8 cellular contexts compared by ENCODE assay signal in the genomic region with DNA sequence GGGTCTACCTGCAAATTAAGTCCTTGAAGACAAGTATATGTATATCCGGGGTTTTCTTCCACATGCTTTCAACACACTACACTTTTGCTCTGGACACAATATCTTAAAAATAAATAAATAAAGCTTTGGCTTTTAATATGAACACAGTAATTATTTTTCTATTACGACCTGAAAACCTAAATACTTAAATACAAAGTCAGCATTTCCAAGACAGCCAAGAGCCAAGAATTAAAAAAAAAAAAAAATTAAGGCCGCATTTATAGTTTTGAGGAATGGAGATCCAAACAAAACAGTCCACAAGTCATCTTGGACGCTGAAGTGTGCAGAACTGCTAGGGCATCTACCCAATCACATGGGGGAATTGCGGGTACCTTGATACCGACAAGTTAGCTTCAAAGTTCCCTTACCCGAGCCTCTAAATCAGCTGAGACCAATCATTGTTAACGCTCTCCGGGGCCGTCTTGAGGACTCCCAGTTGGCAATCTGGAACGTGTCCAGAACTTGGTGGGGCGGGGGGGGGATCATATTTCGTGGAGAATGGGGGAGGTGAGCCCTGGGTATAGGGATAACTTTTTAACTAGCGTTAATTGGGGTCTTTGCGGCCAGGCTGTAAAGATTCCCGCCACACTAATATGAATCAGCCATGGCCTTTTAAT. TPM values are rescaled to one million over a fixed set of nuclear protein-coding genes. Genes with fewer than 3 reads are reported as not detected.
DNase-seq lines count a peak whose midpoint lies in the region; ATAC-seq and TF ChIP-seq lines count a peak whose summit lies in the region.

No MANE protein-coding gene starts in this region.

- peak overlapping the region; percentile 95 to 97 (median 97) for H3K4me3 Mint-ChIP-seq in CD4-positive, CD25-positive, alpha-beta regulatory T cell

- peak overlapping the region; percentile 92 for H2AFZ ChIP-seq in PC-9

- CTCF ChIA-PET in PC-9 (lab: Charles Lee) = no interaction called here

- H3K4me2 ChIP-seq in PC-9 = peak overlapping the region; percentile 92

- DNase-seq in CD4-positive, CD25-positive, alpha-beta regulatory T cell = peak; percentile 11 to 53 (median 19)
- DNase-seq in HS-27A (ENCODE audit: low read depth) = peak; percentile 60
- DNase-seq in PC-9 = peak; percentile 42 to 57
- DNase-seq in astrocyte of the spinal cord (ENCODE audit: low read depth, low spot score) = peak; percentile 82
- DNase-seq in hypothalamus (lab: John Stamatoyannopoulos, UW) = peak in 28 of 51 donors; percentile 5 to 84 (median 24)
- DNase-seq in psoas muscle = peak; percentile 53 to 72
- no peak for DNase-seq in cortex of kidney (lab: John Stamatoyannopoulos, UW)

- H3K27me3 Mint-ChIP-seq in CD4-positive, CD25-positive, alpha-beta regulatory T cell = peaks cover 12% of the 10 kb centered on the region

- H3K4me1 Mint-ChIP-seq in CD4-positive, CD25-positive, alpha-beta regulatory T cell = peaks cover 32 to 48% (median 39%) of the 10 kb centered on the region in 4 donors

- H3K36me3 Mint-ChIP-seq in CD4-positive, CD25-positive, alpha-beta regulatory T cell = no peaks in the 10 kb centered on the region

- H3K27me3 ChIP-seq in CD4-positive, CD25-positive, alpha-beta regulatory T cell (ENCODE audit: control insufficient read depth, insufficient read depth, low read length) = no peaks in the 10 kb centered on the region
- H3K27me3 ChIP-seq in PC-9 (ENCODE audit: insufficient read depth, low read depth) (no peaks in the 10 kb centered on the region), psoas muscle (ENCODE audit: insufficient read depth in 3 of 3, low read length in 2 of 3) (no peaks in the 10 kb centered on the region)

- H3K27ac Mint-ChIP-seq in CD4-positive, CD25-positive, alpha-beta regulatory T cell = peak overlapping the region; percentile 97 to 99 (median 98)

- H3K9me3 ChIP-seq in CD4-positive, CD25-positive, alpha-beta regulatory T cell (ENCODE audit: control insufficient read depth in 2 of 2, low read length in 2 of 2) = no peaks in the 10 kb centered on the region
- H3K9me3 ChIP-seq in PC-9 (ENCODE audit: insufficient read depth, low read depth) = no peaks in the 10 kb centered on the region
- no peaks in the 10 kb centered on the region for H3K9me3 ChIP-seq in psoas muscle

- H4K20me1 ChIP-seq in PC-9 (ENCODE audit: insufficient read depth) = no peaks in the 10 kb centered on the region; the same call in 1 of the 2 replicates

- H3K4me1 ChIP-seq in CD4-positive, CD25-positive, alpha-beta regulatory T cell (ENCODE audit: control insufficient read depth, insufficient read depth, low read length, poor library complexity, severe bottlenecking) = peaks cover 32% of the 10 kb centered on the region
- H3K4me1 ChIP-seq in PC-9 (replicated peaks; ENCODE audit: insufficient read depth) (peaks cover 20% of the 10 kb centered on the region), psoas muscle (peaks cover 22% of the 10 kb centered on the region)

- peak overlapping the region; percentile 99 for H3K4me3 ChIP-seq in CD4-positive, CD25-positive, alpha-beta regulatory T cell (ENCODE audit: low read depth, low read length)
- peak overlapping the region; percentile 90 for H3K4me3 ChIP-seq in PC-9
- peak overlapping the region; percentile 92 for H3K4me3 ChIP-seq in astrocyte of the spinal cord (ENCODE audit: low read depth, low read length)
- H3K4me3 ChIP-seq in psoas muscle = peak overlapping the region; percentile 87

- TF ChIP-seq CTCF in PC-9 (conservative IDR thresholded peaks at IDR 0.05) = no peak
- TF ChIP-seq CTCF in astrocyte of the spinal cord (IDR thresholded peaks at IDR 0.05; ENCODE audit: low read depth, low read length) = no peak
- TF ChIP-seq CTCF in psoas muscle (IDR thresholded peaks at IDR 0.05) = no peak

- 7 to 8% (median 8%) methylated on average over 16 of the region's 16 CpGs for WGBS in psoas muscle, 3 donors

- H3K27ac ChIP-seq in CD4-positive, CD25-positive, alpha-beta regulatory T cell (ENCODE audit: insufficient read depth, low read length, poor library complexity, severe bottlenecking) = peak overlapping the region; percentile 98
- H3K27ac ChIP-seq in PC-9 (peak overlapping the region; percentile 94), psoas muscle (peak overlapping the region; percentile 97)

- H3F3A ChIP-seq in PC-9 (ENCODE audit: insufficient read depth, low read depth) = peaks cover 26% of the 10 kb centered on the region

- H3K9me3 Mint-ChIP-seq in CD4-positive, CD25-positive, alpha-beta regulatory T cell = no peaks in the 10 kb centered on the region

- no peak for ATAC-seq in CD4-positive, CD25-positive, alpha-beta regulatory T cell (ENCODE audit: low read depth in 2 of 2)
- ATAC-seq in psoas muscle (peak; percentile 51 to 67 (median 56)), GM21786 (IDR thresholded peaks at IDR 0.05; ENCODE audit: unreplicated experiment) (no peak)

- no peaks in the 10 kb centered on the region for H3K36me3 ChIP-seq in CD4-positive, CD25-positive, alpha-beta regulatory T cell (ENCODE audit: control insufficient read depth, insufficient read depth, low read length)
- H3K36me3 ChIP-seq in PC-9 (ENCODE audit: low read depth) (no peaks in the 10 kb centered on the region), psoas muscle (ENCODE audit: insufficient read depth in 1 of 2, low read depth in 1 of 2) (no peaks in the 10 kb centered on the region)

- H3K79me2 ChIP-seq in PC-9 (ENCODE audit: low read depth) = peaks cover 37% of the 10 kb centered on the region

- intact Hi-C loops in PC-9 (cut with micrococcal nuclease; ENCODE audit: unreplicated experiment) = loop anchor here (5.0 kb wide), 2 partner anchors 609 to 899 kb away; a partner anchor contains a TSS
- intact Hi-C loops in psoas muscle (cut with DNase I) = loop anchor here (5.0 to 10.0 kb wide), 4 partner anchors 66 to 156 kb away; a partner anchor contains a TSS

- BruUV-seq in PC-9 (replicated peaks; lab: Mats Ljungman, UMichigan) = TSS peak; percentile 93

- POLR2A ChIA-PET in PC-9 (lab: Charles Lee; ENCODE audit: unreplicated experiment) = interaction anchor here (0.6 kb wide), 1 partner anchor 131 kb away, joined by 3 read pairs; no protein-coding TSS in a partner anchor

- no peaks in the 10 kb centered on the region for H3K9me2 ChIP-seq in PC-9 (ENCODE audit: insufficient read depth)

- in situ Hi-C loops in astrocyte of the spinal cord (cut with HindIII; ENCODE audit: low sequenced_read_pairs) = no loop called here

RNA-seq across cellular contexts. Expression of a gene that starts 0.7 kb away (rescaled TPM):
- total RNA-seq in CD4-positive, CD25-positive, alpha-beta regulatory T cell = 34.7 TPM
- 10 to 100 TPM; 14.1 to 18.4 (median 16.2) TPM for polyA plus RNA-seq in CD4-positive, CD25-positive, alpha-beta regulatory T cell
- total RNA-seq in PC-9 (2021) (58.3 and 65.1 TPM in 2 replicates), psoas muscle (10 to 100 TPM; 24.4 to 41.4 (median 38.5) TPM)
- polyA plus RNA-seq in psoas muscle = 10 to 100 TPM; 13.0 to 21.6 (median 20.1) TPM

Comparison
In these comparisons a context has a peak if more than half of its experiments do, and no peak if none do; other contexts are left out.
1. ATAC-seq: peak in psoas muscle (4 of 4); none in CD4-positive, CD25-positive, alpha-beta regulatory T cell (0 of 2) and GM21786 (single experiment).
2. Peak in every context shown above with its lines, with median percentiles within 50 percentile points of each other: H3K27ac ChIP-seq and H3K4me3 ChIP-seq.